Comparison of ENCODE assay signal across 1 cellular context in the genomic region with DNA sequence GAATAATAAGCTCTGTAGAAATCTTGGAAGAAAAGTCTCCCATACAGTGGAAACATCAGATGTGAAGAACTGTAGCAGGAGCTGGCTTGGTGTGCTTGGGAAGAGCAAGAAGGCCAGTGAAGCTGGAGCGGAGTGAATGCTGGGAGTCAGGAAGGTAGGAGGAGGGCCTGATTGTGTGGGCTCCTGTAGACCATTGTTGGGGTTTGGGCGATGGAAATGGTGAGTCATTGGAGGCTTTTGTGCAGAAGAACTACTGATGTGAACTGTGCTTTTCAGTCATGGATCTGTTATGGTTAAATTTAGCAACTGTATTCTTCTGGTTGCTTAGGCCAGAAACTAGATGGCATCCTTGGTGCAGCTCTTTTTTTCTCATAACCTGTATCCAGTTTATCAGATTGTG.
TF ChIP-seq lines count a peak whose summit lies in the region.

No MANE protein-coding gene starts in this region.

TF ChIP-seq in IMR-90, 13 proteins besides CTCF, POLR2A, EP300 and RAD21 (continued from another document):
- TF ChIP-seq CHD1 (IDR thresholded peaks at IDR 0.05; ENCODE audit: low read depth, low read length): no peak
- no peak for TF ChIP-seq RFX5 (IDR thresholded peaks at IDR 0.05; ENCODE audit: low read depth, low read length)
- no peak for TF ChIP-seq SMC3 (IDR thresholded peaks at IDR 0.05; ENCODE audit: low read depth, low read length)
